Comparison of ENCODE assay signal across 9 cellular contexts in the genomic region with DNA sequence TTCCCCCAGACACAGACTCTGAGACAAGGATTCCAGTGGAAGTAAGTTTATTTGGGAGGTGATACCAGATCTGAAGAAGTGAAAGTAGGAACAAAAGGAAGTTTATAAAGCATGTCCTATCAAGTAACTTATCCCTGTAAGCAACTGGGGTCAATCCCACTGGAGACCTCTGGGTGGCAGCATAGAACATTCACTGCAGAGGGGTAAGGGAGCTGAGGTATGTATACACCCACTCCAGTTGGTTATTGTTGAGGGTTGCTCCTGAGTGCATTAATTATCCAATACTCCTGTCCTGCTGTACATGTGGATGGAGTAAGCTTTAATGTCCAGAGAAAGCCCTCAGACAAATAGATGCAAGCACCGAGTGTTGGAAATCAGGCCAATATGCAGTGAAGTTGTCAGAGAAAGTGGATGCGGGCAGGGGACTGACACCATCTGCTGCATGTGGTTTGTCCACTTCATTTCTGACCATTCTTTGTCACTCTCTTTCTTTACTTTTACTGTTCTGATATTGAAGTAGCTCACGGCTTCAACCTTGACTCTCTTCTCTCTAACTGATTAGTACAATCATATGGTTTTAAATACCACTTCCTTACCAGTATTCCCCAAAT. TPM values are rescaled to one million over a fixed set of nuclear protein-coding genes. Genes with fewer than 3 reads are reported as not detected.
DNase-seq lines count a peak whose midpoint lies in the region; ATAC-seq and TF ChIP-seq lines count a peak whose summit lies in the region.
"Had no signal": no experiment of that assay in that cellular context is flagged by ENCODE, and none has a peak within 500 bp of the region (broad histone marks: within the 10 kb centered on the region; RNA-seq: fewer than 3 reads in every experiment).

No MANE protein-coding gene starts in this region.

- no peaks in the 10 kb centered on the region for H3K36me3 ChIP-seq in breast epithelium

- intact Hi-C loops in breast epithelium (cut with DNase I; ENCODE audit: low total_unique reads): no loop called here

- peaks cover 0 to 3% of the 10 kb centered on the region in 2 donors for H3K9me3 ChIP-seq in breast epithelium

- H3K4me3 ChIP-seq in AG09309 (ENCODE audit: control insufficient read depth, low read depth, low read length) (no peak overlapping the region), breast epithelium (no peak overlapping the region)

- no peak for TF ChIP-seq POLR2A in breast epithelium (IDR thresholded peaks at IDR 0.05)

- TF ChIP-seq CTCF in AG09309 (IDR thresholded peaks at IDR 0.05; ENCODE audit: control insufficient read depth, insufficient read depth, low read depth, low read length, missing control alignments): peak; percentile 67
- peak; percentile 34 for TF ChIP-seq CTCF in GM13976 (IDR thresholded peaks at IDR 0.05; ENCODE audit: borderline replicate concordance, control extremely low read depth, extremely low read depth, insufficient read depth, missing control alignments)
- peak in 2 of 3 donors; percentile 17 to 23 for TF ChIP-seq CTCF in breast epithelium (IDR thresholded peaks at IDR 0.05)

- DNase-seq in AG09309 (ENCODE audit: low read depth) (no peak), GM13976 (ENCODE audit: low spot score) (no peak), OCI-M1 (lab: John Stamatoyannopoulos, UW) (peak; percentile 93), breast epithelium (ENCODE audit: low spot score in 2 of 2) (no peak), myocyte (ENCODE audit: low read depth) (peak; percentile 65), cerebellum (ENCODE audit: low spot score) (no peak)
- no peak for DNase-seq in activated CD8-positive, alpha-beta memory T cell treated with anti-CD3 and anti-CD28 coated beads for 24 hours

- ATAC-seq in GM21367 (IDR thresholded peaks at IDR 0.05; ENCODE audit: unreplicated experiment): no peak

- no peak overlapping the region for H3K27ac ChIP-seq in breast epithelium
- H3K27ac ChIP-seq: epithelial cell of prostate had no signal

- in situ Hi-C loops in GM13976 (cut with MboI; ENCODE audit: low sequenced_read_pairs, unreplicated experiment): loop anchor here (10.0 kb wide), 1 partner anchor 279 kb away; no protein-coding TSS in a partner anchor

- no peaks in the 10 kb centered on the region for H3K27me3 ChIP-seq in breast epithelium

- no peaks in the 10 kb centered on the region for H3K4me1 ChIP-seq in breast epithelium

RNA-seq across cellular contexts. Expression of a gene that starts 46.7 kb away (rescaled TPM):
- total RNA-seq in breast epithelium (10 to 100 TPM; 22.0 to 36.4 (median 22.7) TPM), myocyte (76.1 and 159 TPM in 2 replicates), cerebellum (28.7 TPM)
- 29.4 TPM for polyA plus RNA-seq in myocyte (2012)

RNA-seq across cellular contexts. Expression of a gene that starts 46.9 kb away (rescaled TPM):
- total RNA-seq in breast epithelium (10 to 100 TPM; 11.0 to 22.9 (median 14.9) TPM), myocyte (40.4 and 53.4 TPM in 2 replicates), cerebellum (3.2 TPM)
- 48.0 TPM for polyA plus RNA-seq in myocyte (2012)

Comparison
In these comparisons a context has a peak if more than half of its experiments do, and no peak if none do; other contexts are left out.
1. DNase-seq: peak in OCI-M1 (single experiment) and myocyte (single experiment); none in AG09309 (single experiment), GM13976 (single experiment), breast epithelium (0 of 2), cerebellum (single experiment) and activated CD8-positive, alpha-beta memory T cell treated with anti-CD3 and anti-CD28 coated beads for 24 hours (single experiment).
2. Peak in every context shown above with its lines, with median percentiles within 50 percentile points of each other: CTCF ChIP-seq.